In the genomic region with DNA sequence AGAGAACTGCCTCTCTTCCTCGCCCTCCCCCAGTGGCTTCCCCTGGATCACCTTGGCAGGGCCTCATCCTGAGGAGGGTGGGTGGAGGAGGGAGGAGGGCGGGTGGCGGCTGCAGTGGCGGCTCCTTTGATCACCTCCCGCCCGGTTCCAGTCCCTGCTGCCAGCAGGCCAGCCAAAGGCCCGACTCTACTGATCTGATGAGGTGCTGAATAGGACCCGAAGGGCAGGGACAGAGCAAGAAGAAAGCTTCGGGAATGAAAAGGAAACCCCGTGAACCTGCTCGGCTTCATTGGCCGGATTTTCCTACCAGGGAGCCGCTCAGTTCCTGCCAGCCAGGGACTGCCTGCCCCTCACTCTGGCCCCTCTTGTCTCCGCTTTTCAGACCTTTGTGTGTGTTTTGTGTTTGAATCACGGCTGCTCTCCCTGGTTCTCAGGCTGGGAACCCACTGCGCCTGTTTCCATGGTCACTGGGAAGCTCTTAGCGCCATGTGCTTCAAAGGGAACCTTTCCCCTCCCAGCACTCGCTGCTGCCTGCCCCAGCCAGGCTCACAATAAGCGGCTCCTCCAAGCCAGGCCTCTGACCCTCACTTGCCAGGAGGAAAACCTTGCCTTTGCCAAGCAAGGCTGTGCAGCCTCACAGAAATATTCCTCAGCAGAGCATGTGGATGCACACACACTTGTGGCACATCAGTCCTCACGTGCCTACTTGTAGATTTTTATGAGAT, we compare ENCODE assay signal across 1 cellular context.
A peak's percentile ranks its signal among the peaks of the same experiment; 100 is the strongest.
TF ChIP-seq lines count a peak whose summit lies in the region.

No MANE protein-coding gene starts in this region.

TF ChIP-seq in HepG2, 621 proteins besides CTCF, POLR2A, EP300 and RAD21 (continued from another document and continues in another):
- TF ChIP-seq, protein P1, sequence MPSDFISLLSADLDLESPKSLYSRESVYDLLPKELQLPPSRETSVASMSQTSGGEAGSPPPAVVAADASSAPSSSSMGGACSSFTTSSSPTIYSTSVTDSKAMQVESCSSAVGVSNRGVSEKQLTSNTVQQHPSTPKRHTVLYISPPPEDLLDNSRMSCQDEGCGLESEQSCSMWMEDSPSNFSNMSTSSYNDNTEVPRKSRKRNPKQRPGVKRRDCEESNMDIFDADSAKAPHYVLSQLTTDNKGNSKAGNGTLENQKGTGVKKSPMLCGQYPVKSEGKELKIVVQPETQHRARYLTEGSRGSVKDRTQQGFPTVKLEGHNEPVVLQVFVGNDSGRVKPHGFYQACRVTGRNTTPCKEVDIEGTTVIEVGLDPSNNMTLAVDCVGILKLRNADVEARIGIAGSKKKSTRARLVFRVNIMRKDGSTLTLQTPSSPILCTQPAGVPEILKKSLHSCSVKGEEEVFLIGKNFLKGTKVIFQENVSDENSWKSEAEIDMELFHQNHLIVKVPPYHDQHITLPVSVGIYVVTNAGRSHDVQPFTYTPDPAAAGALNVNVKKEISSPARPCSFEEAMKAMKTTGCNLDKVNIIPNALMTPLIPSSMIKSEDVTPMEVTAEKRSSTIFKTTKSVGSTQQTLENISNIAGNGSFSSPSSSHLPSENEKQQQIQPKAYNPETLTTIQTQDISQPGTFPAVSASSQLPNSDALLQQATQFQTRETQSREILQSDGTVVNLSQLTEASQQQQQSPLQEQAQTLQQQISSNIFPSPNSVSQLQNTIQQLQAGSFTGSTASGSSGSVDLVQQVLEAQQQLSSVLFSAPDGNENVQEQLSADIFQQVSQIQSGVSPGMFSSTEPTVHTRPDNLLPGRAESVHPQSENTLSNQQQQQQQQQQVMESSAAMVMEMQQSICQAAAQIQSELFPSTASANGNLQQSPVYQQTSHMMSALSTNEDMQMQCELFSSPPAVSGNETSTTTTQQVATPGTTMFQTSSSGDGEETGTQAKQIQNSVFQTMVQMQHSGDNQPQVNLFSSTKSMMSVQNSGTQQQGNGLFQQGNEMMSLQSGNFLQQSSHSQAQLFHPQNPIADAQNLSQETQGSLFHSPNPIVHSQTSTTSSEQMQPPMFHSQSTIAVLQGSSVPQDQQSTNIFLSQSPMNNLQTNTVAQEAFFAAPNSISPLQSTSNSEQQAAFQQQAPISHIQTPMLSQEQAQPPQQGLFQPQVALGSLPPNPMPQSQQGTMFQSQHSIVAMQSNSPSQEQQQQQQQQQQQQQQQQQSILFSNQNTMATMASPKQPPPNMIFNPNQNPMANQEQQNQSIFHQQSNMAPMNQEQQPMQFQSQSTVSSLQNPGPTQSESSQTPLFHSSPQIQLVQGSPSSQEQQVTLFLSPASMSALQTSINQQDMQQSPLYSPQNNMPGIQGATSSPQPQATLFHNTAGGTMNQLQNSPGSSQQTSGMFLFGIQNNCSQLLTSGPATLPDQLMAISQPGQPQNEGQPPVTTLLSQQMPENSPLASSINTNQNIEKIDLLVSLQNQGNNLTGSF (CRISPR knock-in tag; IDR thresholded peaks at IDR 0.05): 0 out of 2 replicates have a peak, but pooled peaks have one; percentile 32
- peak; percentile 26 for TF ChIP-seq MED8 (CRISPR knock-in tag; IDR thresholded peaks at IDR 0.05; ENCODE audit: insufficient replicate concordance)
- peak; percentile 63 for TF ChIP-seq KDM2A (CRISPR knock-in tag; IDR thresholded peaks at IDR 0.05; ENCODE audit: borderline replicate concordance, low read depth)
- TF ChIP-seq POLR2G (IDR thresholded peaks at IDR 0.05; ENCODE audit: low read depth, low read length): 0 out of 2 replicates have a peak, but pooled peaks have one; percentile 40
- TF ChIP-seq MTA1 (CRISPR knock-in tag; IDR thresholded peaks at IDR 0.05; ENCODE audit: borderline replicate concordance): peak; percentile 62; the same call in 1 of the 2 replicates
- TF ChIP-seq, protein P2, sequence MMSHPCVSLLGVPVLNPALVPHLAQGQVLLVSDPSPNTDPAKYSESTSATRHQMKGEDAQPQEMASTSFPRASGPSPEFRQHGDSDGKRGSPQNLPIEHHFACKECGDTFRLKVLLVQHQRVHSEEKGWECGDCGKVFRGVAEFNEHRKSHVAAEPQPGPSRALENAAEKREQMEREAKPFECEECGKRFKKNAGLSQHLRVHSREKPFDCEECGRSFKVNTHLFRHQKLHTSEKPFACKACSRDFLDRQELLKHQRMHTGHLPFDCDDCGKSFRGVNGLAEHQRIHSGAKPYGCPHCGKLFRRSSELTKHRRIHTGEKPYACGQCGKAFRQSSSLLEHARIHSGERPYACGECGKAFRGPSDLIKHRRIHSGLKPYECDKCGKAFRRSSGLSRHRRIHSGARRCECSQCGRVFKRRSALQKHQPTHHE (CRISPR knock-in tag; IDR thresholded peaks at IDR 0.05; ENCODE audit: borderline replicate concordance): 0 out of 2 replicates have a peak, but pooled peaks have one; percentile 31
- TF ChIP-seq, protein P3, sequence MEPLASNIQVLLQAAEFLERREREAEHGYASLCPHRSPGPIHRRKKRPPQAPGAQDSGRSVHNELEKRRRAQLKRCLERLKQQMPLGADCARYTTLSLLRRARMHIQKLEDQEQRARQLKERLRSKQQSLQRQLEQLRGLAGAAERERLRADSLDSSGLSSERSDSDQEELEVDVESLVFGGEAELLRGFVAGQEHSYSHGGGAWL (CRISPR knock-in tag; IDR thresholded peaks at IDR 0.05): no peak
- peak; percentile 15 for TF ChIP-seq YY1 (IDR thresholded peaks at IDR 0.05; ENCODE audit: insufficient read depth, insufficient replicate concordance, low read depth, low read length)
- TF ChIP-seq ZBTB20 (CRISPR knock-in tag; IDR thresholded peaks at IDR 0.05; ENCODE audit: borderline replicate concordance, low read depth): peak; percentile 27; the same call in 1 of the 2 replicates
- TF ChIP-seq REL (CRISPR knock-in tag; conservative IDR thresholded peaks at IDR 0.05): no peak
- peak; percentile 72 for TF ChIP-seq TCF7L2 (IDR thresholded peaks at IDR 0.05; ENCODE audit: low read depth, low read length)
- TF ChIP-seq ZNF780A (CRISPR knock-in tag; IDR thresholded peaks at IDR 0.05): no peak
- TF ChIP-seq, protein P4, sequence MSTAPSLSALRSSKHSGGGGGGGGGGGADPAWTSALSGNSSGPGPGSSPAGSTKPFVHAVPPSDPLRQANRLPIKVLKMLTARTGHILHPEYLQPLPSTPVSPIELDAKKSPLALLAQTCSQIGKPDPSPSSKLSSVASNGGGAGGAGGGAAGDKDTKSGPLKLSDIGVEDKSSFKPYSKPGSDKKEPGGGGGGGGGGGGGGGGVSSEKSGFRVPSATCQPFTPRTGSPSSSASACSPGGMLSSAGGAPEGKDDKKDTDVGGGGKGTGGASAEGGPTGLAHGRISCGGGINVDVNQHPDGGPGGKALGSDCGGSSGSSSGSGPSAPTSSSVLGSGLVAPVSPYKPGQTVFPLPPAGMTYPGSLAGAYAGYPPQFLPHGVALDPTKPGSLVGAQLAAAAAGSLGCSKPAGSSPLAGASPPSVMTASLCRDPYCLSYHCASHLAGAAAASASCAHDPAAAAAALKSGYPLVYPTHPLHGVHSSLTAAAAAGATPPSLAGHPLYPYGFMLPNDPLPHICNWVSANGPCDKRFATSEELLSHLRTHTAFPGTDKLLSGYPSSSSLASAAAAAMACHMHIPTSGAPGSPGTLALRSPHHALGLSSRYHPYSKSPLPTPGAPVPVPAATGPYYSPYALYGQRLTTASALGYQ (CRISPR knock-in tag; IDR thresholded peaks at IDR 0.05): 0 out of 2 replicates have a peak, but pooled peaks have one; percentile 14
- TF ChIP-seq FOSL2 (CRISPR knock-in tag; IDR thresholded peaks at IDR 0.05): peak; percentile 46; the same call in 1 of the 2 replicates
- peak; percentile 78; the same call in 1 of the 2 replicates for TF ChIP-seq HDAC1 (CRISPR knock-in tag; IDR thresholded peaks at IDR 0.05)
- no peak for TF ChIP-seq KLF11 (CRISPR knock-in tag; IDR thresholded peaks at IDR 0.05)
- TF ChIP-seq ZNF614 (CRISPR knock-in tag; IDR thresholded peaks at IDR 0.05; ENCODE audit: borderline replicate concordance): peak; percentile 37; the same call in 1 of the 2 replicates
- peak; percentile 61 for TF ChIP-seq MEIS2 (CRISPR knock-in tag; IDR thresholded peaks at IDR 0.05)
- TF ChIP-seq, protein P5, sequence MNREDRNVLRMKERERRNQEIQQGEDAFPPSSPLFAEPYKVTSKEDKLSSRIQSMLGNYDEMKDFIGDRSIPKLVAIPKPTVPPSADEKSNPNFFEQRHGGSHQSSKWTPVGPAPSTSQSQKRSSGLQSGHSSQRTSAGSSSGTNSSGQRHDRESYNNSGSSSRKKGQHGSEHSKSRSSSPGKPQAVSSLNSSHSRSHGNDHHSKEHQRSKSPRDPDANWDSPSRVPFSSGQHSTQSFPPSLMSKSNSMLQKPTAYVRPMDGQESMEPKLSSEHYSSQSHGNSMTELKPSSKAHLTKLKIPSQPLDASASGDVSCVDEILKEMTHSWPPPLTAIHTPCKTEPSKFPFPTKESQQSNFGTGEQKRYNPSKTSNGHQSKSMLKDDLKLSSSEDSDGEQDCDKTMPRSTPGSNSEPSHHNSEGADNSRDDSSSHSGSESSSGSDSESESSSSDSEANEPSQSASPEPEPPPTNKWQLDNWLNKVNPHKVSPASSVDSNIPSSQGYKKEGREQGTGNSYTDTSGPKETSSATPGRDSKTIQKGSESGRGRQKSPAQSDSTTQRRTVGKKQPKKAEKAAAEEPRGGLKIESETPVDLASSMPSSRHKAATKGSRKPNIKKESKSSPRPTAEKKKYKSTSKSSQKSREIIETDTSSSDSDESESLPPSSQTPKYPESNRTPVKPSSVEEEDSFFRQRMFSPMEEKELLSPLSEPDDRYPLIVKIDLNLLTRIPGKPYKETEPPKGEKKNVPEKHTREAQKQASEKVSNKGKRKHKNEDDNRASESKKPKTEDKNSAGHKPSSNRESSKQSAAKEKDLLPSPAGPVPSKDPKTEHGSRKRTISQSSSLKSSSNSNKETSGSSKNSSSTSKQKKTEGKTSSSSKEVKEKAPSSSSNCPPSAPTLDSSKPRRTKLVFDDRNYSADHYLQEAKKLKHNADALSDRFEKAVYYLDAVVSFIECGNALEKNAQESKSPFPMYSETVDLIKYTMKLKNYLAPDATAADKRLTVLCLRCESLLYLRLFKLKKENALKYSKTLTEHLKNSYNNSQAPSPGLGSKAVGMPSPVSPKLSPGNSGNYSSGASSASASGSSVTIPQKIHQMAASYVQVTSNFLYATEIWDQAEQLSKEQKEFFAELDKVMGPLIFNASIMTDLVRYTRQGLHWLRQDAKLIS (CRISPR knock-in tag; IDR thresholded peaks at IDR 0.05): 0 out of 2 replicates have a peak, but pooled peaks have one; percentile 39
- TF ChIP-seq AGO2 (optimal IDR thresholded peaks at IDR 0.05; ENCODE audit: low read depth, low read length): peak; percentile 56
- TF ChIP-seq ZMYM4 (CRISPR knock-in tag; IDR thresholded peaks at IDR 0.05): peak; percentile 20; the same call in 1 of the 2 replicates
- TF ChIP-seq GABPA (IDR thresholded peaks at IDR 0.05; ENCODE audit: low read depth, low read length): no peak
- peak; percentile 29; the same call in 1 of the 2 replicates for TF ChIP-seq GABPA (CRISPR knock-in tag; IDR thresholded peaks at IDR 0.05; ENCODE audit: low read depth)
- TF ChIP-seq MAZ (IDR thresholded peaks at IDR 0.05; ENCODE audit: borderline replicate concordance, low read depth, low read length): peak; percentile 77; the same call in 1 of the 2 replicates
- 0 out of 2 replicates have a peak, but pooled peaks have one; percentile 49 for TF ChIP-seq MAZ (CRISPR knock-in tag; IDR thresholded peaks at IDR 0.05; ENCODE audit: low read depth)
- TF ChIP-seq, protein P6, sequence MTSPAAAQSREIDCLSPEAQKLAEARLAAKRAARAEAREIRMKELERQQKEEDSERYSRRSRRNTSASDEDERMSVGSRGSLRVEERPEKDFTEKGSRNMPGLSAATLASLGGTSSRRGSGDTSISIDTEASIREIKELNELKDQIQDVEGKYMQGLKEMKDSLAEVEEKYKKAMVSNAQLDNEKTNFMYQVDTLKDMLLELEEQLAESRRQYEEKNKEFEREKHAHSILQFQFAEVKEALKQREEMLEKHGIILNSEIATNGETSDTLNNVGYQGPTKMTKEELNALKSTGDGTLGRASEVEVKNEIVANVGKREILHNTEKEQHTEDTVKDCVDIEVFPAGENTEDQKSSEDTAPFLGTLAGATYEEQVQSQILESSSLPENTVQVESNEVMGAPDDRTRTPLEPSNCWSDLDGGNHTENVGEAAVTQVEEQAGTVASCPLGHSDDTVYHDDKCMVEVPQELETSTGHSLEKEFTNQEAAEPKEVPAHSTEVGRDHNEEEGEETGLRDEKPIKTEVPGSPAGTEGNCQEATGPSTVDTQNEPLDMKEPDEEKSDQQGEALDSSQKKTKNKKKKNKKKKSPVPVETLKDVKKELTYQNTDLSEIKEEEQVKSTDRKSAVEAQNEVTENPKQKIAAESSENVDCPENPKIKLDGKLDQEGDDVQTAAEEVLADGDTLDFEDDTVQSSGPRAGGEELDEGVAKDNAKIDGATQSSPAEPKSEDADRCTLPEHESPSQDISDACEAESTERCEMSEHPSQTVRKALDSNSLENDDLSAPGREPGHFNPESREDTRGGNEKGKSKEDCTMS (CRISPR knock-in tag; conservative IDR thresholded peaks at IDR 0.05): no peak
- TF ChIP-seq, protein P7, sequence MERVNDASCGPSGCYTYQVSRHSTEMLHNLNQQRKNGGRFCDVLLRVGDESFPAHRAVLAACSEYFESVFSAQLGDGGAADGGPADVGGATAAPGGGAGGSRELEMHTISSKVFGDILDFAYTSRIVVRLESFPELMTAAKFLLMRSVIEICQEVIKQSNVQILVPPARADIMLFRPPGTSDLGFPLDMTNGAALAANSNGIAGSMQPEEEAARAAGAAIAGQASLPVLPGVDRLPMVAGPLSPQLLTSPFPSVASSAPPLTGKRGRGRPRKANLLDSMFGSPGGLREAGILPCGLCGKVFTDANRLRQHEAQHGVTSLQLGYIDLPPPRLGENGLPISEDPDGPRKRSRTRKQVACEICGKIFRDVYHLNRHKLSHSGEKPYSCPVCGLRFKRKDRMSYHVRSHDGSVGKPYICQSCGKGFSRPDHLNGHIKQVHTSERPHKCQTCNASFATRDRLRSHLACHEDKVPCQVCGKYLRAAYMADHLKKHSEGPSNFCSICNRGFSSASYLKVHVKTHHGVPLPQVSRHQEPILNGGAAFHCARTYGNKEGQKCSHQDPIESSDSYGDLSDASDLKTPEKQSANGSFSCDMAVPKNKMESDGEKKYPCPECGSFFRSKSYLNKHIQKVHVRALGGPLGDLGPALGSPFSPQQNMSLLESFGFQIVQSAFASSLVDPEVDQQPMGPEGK (CRISPR knock-in tag; IDR thresholded peaks at IDR 0.05): peak; percentile 73
- no peak for TF ChIP-seq TRIM24 (CRISPR knock-in tag; IDR thresholded peaks at IDR 0.05)
- peak; percentile 98 for TF ChIP-seq SAP130 (CRISPR knock-in tag; IDR thresholded peaks at IDR 0.05; ENCODE audit: low read depth)
- TF ChIP-seq ZBTB7B (CRISPR knock-in tag; IDR thresholded peaks at IDR 0.05): peak; percentile 66
- peak; percentile 49; the same call in 1 of the 2 replicates for TF ChIP-seq NCOA2 (CRISPR knock-in tag; IDR thresholded peaks at IDR 0.05)
- peak; percentile 15; the same call in 1 of the 2 replicates for TF ChIP-seq NCOR1 (IDR thresholded peaks at IDR 0.05; ENCODE audit: borderline replicate concordance, low read length)
- peak; percentile 82 for TF ChIP-seq RFX1 (IDR thresholded peaks at IDR 0.05)
- TF ChIP-seq GFI1 (CRISPR knock-in tag; IDR thresholded peaks at IDR 0.05; ENCODE audit: borderline replicate concordance): peak; percentile 76
- 0 out of 2 replicates have a peak, but pooled peaks have one; percentile 18 for TF ChIP-seq ZBTB38 (CRISPR knock-in tag; IDR thresholded peaks at IDR 0.05)
- TF ChIP-seq SSRP1 (CRISPR knock-in tag; IDR thresholded peaks at IDR 0.05): peak; percentile 94
- peak; percentile 33; the same call in 1 of the 2 replicates for TF ChIP-seq TAF1 (CRISPR knock-in tag; IDR thresholded peaks at IDR 0.05)
- TF ChIP-seq CREM (IDR thresholded peaks at IDR 0.05): peak; percentile 34; the same call in 1 of the 2 replicates
- no peak for TF ChIP-seq CREM (CRISPR knock-in tag; IDR thresholded peaks at IDR 0.05)
